2 cellular contexts compared by ENCODE assay signal in genomic region chr18:12841070-12841469, GRCh38.
TF ChIP-seq lines count a peak whose summit lies in the region.

No MANE protein-coding gene starts in this region.

TF ChIP-seq in GM23338, 12 proteins besides CTCF, POLR2A, EP300 and RAD21 (continued from another document):
- TF ChIP-seq, protein P1, sequence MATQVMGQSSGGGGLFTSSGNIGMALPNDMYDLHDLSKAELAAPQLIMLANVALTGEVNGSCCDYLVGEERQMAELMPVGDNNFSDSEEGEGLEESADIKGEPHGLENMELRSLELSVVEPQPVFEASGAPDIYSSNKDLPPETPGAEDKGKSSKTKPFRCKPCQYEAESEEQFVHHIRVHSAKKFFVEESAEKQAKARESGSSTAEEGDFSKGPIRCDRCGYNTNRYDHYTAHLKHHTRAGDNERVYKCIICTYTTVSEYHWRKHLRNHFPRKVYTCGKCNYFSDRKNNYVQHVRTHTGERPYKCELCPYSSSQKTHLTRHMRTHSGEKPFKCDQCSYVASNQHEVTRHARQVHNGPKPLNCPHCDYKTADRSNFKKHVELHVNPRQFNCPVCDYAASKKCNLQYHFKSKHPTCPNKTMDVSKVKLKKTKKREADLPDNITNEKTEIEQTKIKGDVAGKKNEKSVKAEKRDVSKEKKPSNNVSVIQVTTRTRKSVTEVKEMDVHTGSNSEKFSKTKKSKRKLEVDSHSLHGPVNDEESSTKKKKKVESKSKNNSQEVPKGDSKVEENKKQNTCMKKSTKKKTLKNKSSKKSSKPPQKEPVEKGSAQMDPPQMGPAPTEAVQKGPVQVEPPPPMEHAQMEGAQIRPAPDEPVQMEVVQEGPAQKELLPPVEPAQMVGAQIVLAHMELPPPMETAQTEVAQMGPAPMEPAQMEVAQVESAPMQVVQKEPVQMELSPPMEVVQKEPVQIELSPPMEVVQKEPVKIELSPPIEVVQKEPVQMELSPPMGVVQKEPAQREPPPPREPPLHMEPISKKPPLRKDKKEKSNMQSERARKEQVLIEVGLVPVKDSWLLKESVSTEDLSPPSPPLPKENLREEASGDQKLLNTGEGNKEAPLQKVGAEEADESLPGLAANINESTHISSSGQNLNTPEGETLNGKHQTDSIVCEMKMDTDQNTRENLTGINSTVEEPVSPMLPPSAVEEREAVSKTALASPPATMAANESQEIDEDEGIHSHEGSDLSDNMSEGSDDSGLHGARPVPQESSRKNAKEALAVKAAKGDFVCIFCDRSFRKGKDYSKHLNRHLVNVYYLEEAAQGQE (IDR thresholded peaks at IDR 0.05; ENCODE audit: unreplicated experiment), result no peak
- TF ChIP-seq EZH2 (IDR thresholded peaks at IDR 0.05; ENCODE audit: low read depth, unreplicated experiment) (no peak), EZH2phosphoT487 (IDR thresholded peaks at IDR 0.05; ENCODE audit: unreplicated experiment) (no peak), STAT1 (IDR thresholded peaks at IDR 0.05; ENCODE audit: unreplicated experiment) (no peak), ZNF462 (CRISPR knock-in tag; IDR thresholded peaks at IDR 0.05) (no peak), JUNB (IDR thresholded peaks at IDR 0.05; ENCODE audit: unreplicated experiment) (no peak), NANOG (IDR thresholded peaks at IDR 0.05; ENCODE audit: borderline replicate concordance) (no peak), ETS1 (IDR thresholded peaks at IDR 0.05) (no peak), CREB1 (CRISPR knock-in tag; IDR thresholded peaks at IDR 0.05; ENCODE audit: low read depth) (no peak), ZNF331 (CRISPR knock-in tag; IDR thresholded peaks at IDR 0.05; ENCODE audit: low read depth) (no peak), POLR2AphosphoS5 (IDR thresholded peaks at IDR 0.05; ENCODE audit: low read depth) (no peak)

TF ChIP-seq in SK-N-SH, 30 proteins besides CTCF, POLR2A, EP300 and RAD21 (continued from another document):
- no peak for TF ChIP-seq USF2 (IDR thresholded peaks at IDR 0.05; ENCODE audit: borderline replicate concordance, low read depth, low read length)
- TF ChIP-seq FOXJ3 (CRISPR knock-in tag; IDR thresholded peaks at IDR 0.05), result no peak
- TF ChIP-seq MEF2A (IDR thresholded peaks at IDR 0.05; ENCODE audit: borderline replicate concordance, low read depth), result no peak
- no peak for TF ChIP-seq RXRA (IDR thresholded peaks at IDR 0.05; ENCODE audit: borderline replicate concordance, low read depth)
- TF ChIP-seq, protein P2, sequence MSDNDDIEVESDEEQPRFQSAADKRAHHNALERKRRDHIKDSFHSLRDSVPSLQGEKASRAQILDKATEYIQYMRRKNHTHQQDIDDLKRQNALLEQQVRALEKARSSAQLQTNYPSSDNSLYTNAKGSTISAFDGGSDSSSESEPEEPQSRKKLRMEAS (IDR thresholded peaks at IDR 0.05; ENCODE audit: low read depth), result no peak
- no peak for TF ChIP-seq CHD2 (IDR thresholded peaks at IDR 0.05; ENCODE audit: low read length, partially characterized antibody)
- TF ChIP-seq RCOR1 (IDR thresholded peaks at IDR 0.05; ENCODE audit: low read length), result no peak
- no peak for TF ChIP-seq NFIC (IDR thresholded peaks at IDR 0.05; ENCODE audit: borderline replicate concordance)
